27 cellular contexts compared by ENCODE assay signal in the genomic region with DNA sequence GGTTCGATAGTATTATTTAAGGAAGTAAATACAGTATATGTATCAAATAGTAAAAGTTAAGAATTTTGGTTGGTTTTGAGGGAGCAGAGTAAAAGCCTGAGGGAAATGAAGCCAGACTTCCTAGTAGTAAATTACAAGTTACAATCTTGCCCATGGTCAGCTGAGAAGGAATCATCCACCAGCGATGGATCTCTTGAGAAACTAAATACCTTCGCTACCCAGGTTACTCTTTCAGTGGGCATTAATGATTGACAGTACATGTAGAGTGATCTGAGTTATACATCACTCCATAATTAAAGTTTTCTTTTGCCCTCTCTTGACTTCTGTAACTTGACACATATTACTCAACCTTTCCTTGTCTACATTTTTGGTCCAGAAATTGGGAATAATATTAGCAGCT.
"Had no signal": no experiment of that assay in that cellular context is flagged by ENCODE, and none has a peak within 500 bp of the region (broad histone marks: within the 10 kb centered on the region; RNA-seq: fewer than 3 reads in every experiment).

No MANE protein-coding gene starts in this region.

- H3K4me3 ChIP-seq: colonic mucosa, esophagus squamous epithelium, heart right ventricle, mucosa of descending colon, prostate gland, sigmoid colon, testis, tibial artery had no signal

- ATAC-seq: heart right ventricle; left lobe of liver; mucosa of descending colon; naive thymus-derived CD4-positive, alpha-beta T cell; right cardiac atrium; stimulated activated memory B cell treated with anti-CD40 and anti-IgM and Interleukin-4, amounts not matched to agents 10 μg/mL and 1 μg/mL and 100 μg/mL, for 72 hours; stimulated activated naive CD8-positive, alpha-beta T cell treated with anti-CD3 and anti-CD28 coated beads, Interleukin-15, Interleukin-2, amounts not matched to agents 100 U/mL and 50 U/mL, for 24 hours had no signal

- H3K27me3 ChIP-seq: colonic mucosa, esophagus squamous epithelium, sigmoid colon, testis, tibial artery had no signal

- H3K4me1 ChIP-seq: colonic mucosa, esophagus squamous epithelium, heart right ventricle, prostate gland, testis, tibial artery had no signal

- H3K27ac ChIP-seq: colonic mucosa, esophagus squamous epithelium, heart right ventricle, prostate gland, sigmoid colon, testis, tibial artery had no signal

- DNase-seq: colonic mucosa; effector CD8-positive, alpha-beta T cell; erythroblast; esophagus squamous epithelium; foreskin melanocyte; glutamatergic neuron; heart right ventricle; hippocampal formation; kidney glomerular epithelial cell; mesenchymal stem cell; mucosa of descending colon; naive thymus-derived CD4-positive, alpha-beta T cell; nephron progenitor cell; nucleus accumbens; right cardiac atrium; sigmoid colon; stimulated activated CD4-positive, alpha-beta T cell treated with anti-CD3 and anti-CD28 coated beads, Interleukin-2, amount 100 ng/mL, for 24 hours; stimulated activated CD4-positive, alpha-beta T cell treated with anti-CD3 and anti-CD28 coated beads, Interleukin-4, amount 100 ng/mL, for 4 hours; stimulated activated naive CD8-positive, alpha-beta T cell treated with anti-CD3 and anti-CD28 coated beads, Interleukin-15, Interleukin-2, amounts not matched to agents 100 U/mL and 50 U/mL, for 24 hours; substantia nigra; testis; tibial artery had no signal

- FAIRE-seq: endothelial cell of umbilical vein, islet of Langerhans had no signal

- H3K9me3 ChIP-seq: colonic mucosa, esophagus squamous epithelium, heart right ventricle, mucosa of descending colon, prostate gland, sigmoid colon, testis, tibial artery had no signal

- H3K36me3 ChIP-seq: colonic mucosa, esophagus squamous epithelium, heart right ventricle, prostate gland, sigmoid colon, tibial artery had no signal
